ENCODE assay signal across 13 cellular contexts in genomic region chr4:37661643-37662221, GRCh38. TPM values are rescaled to one million over a fixed set of nuclear protein-coding genes. Genes with fewer than 3 reads are reported as not detected.
A peak's percentile ranks its signal among the peaks of the same experiment; 100 is the strongest.
DNase-seq lines count a peak whose midpoint lies in the region; ATAC-seq and TF ChIP-seq lines count a peak whose summit lies in the region.
"Had no signal": no experiment of that assay in that cellular context is flagged by ENCODE, and none has a peak within 500 bp of the region (broad histone marks: within the 10 kb centered on the region; RNA-seq: fewer than 3 reads in every experiment).

No MANE protein-coding gene starts in this region.

- 45% methylated on average over 2 of the region's 3 CpGs for WGBS in mammary epithelial cell (ENCODE audit: low coverage, missing lambda C conversion rate)

- H3K36me3 ChIP-seq in HUES48 (ENCODE audit: control insufficient read depth, insufficient read depth, low read length) = no peaks in the 10 kb centered on the region
- H3K36me3 ChIP-seq in mammary epithelial cell (ENCODE audit: insufficient read depth, low read length) = no peaks in the 10 kb centered on the region
- H3K36me3 ChIP-seq in mucosa of descending colon (ENCODE audit: low read depth) = no peaks in the 10 kb centered on the region

- H3K36me3 Mint-ChIP-seq in activated CD8-positive, alpha-beta T cell treated with anti-CD3 and anti-CD28 coated beads, Interleukin-2, amount 10 ng/mL, durations not matched to agents 7 days and 5 days (ENCODE audit: low read depth) = peaks cover 49% of the 10 kb centered on the region
- H3K36me3 Mint-ChIP-seq in nephron progenitor cell (ENCODE audit: low read depth) = peaks cover 10% of the 10 kb centered on the region

- H3K9me3 ChIP-seq in HUES48 (ENCODE audit: control insufficient read depth, insufficient read depth, low read length) (0 out of 2 replicates have a peak, but pooled peaks cover 2% of the 10 kb centered on the region), mammary epithelial cell (replicated peaks; ENCODE audit: insufficient read depth, low read length) (no peaks in the 10 kb centered on the region), mucosa of descending colon (peaks cover 5% of the 10 kb centered on the region)

- H3K27me3 Mint-ChIP-seq in activated CD8-positive, alpha-beta T cell treated with anti-CD3 and anti-CD28 coated beads, Interleukin-2, amount 10 ng/mL, durations not matched to agents 7 days and 5 days (ENCODE audit: low read depth) = no peaks in the 10 kb centered on the region
- peaks cover 4% of the 10 kb centered on the region for H3K27me3 Mint-ChIP-seq in nephron progenitor cell (ENCODE audit: low read depth, poor library complexity)

- TF ChIP-seq CTCF in mammary epithelial cell (conservative IDR thresholded peaks at IDR 0.05 in 1 of 2, IDR thresholded peaks at IDR 0.05 in 1 of 2; ENCODE audit: extremely low read depth in 1 of 2, insufficient read depth in 1 of 2, low read depth in 1 of 2, low read length in 2 of 2) = no peak
- TF ChIP-seq CTCF in mucosa of descending colon (IDR thresholded peaks at IDR 0.05) = no peak
- TF ChIP-seq CTCF in nephron progenitor cell (IDR thresholded peaks at IDR 0.05) = no peak

- CTCF ChIA-PET in mammary epithelial cell (lab: Charles Lee; ENCODE audit: low non-redundant PET) = no interaction called here
- CTCF ChIA-PET in activated CD8-positive, alpha-beta T cell treated with anti-CD3 and anti-CD28 coated beads, Interleukin-2, amount 10 ng/mL, durations not matched to agents 7 days and 5 days (lab: Charles Lee) = no interaction called here

- H3K4me1 ChIP-seq in HUES48 (ENCODE audit: control insufficient read depth, insufficient read depth, low read length) = peaks cover 40% of the 10 kb centered on the region
- H3K4me1 ChIP-seq in mammary epithelial cell (ENCODE audit: insufficient read depth, low read length) = peaks cover 31% of the 10 kb centered on the region
- H3K4me1 ChIP-seq in mucosa of descending colon (ENCODE audit: low read depth) = peaks cover 32% of the 10 kb centered on the region

- POLR2A ChIA-PET in activated CD8-positive, alpha-beta T cell treated with anti-CD3 and anti-CD28 coated beads, Interleukin-2, amount 10 ng/mL, durations not matched to agents 7 days and 5 days (lab: Charles Lee) = no interaction called here

- H2AFZ ChIP-seq in mammary epithelial cell (ENCODE audit: low read depth, low read length) = no peak overlapping the region

- H3K4me1 Mint-ChIP-seq in activated CD8-positive, alpha-beta T cell treated with anti-CD3 and anti-CD28 coated beads, Interleukin-2, amount 10 ng/mL, durations not matched to agents 7 days and 5 days (ENCODE audit: low read depth) = peaks cover 55% of the 10 kb centered on the region
- peaks cover 59% of the 10 kb centered on the region for H3K4me1 Mint-ChIP-seq in nephron progenitor cell

- peak overlapping the region; percentile 2 for H3K4me2 ChIP-seq in mammary epithelial cell (ENCODE audit: insufficient read depth, low read depth, low read length)
- H3K4me2 ChIP-seq: BLaER1 had no signal

- DNase-seq in AG08395 (ENCODE audit: low spot score) (peak; percentile 57), mammary epithelial cell (no peak), mucosa of descending colon (no peak), nephron progenitor cell (no peak), NCI-H2029 treated with DMSO at 0.1 percent for 48 hours (lab: John Stamatoyannopoulos, UW) (no peak)
- DNase-seq in activated CD8-positive, alpha-beta T cell treated with anti-CD3 and anti-CD28 coated beads, Interleukin-2, amount 10 ng/mL, durations not matched to agents 7 days and 5 days = no peak
- DNase-seq: activated gamma-delta T cell, dorsolateral prefrontal cortex, NCI-H187 treated with DMSO at 0.1 percent for 48 hours had no signal

- no peak overlapping the region for H3K27ac ChIP-seq in HUES48 (ENCODE audit: low read depth, low read length)
- H3K27ac ChIP-seq in mammary epithelial cell (ENCODE audit: insufficient read depth, low read depth, low read length) = no peak overlapping the region
- H3K27ac ChIP-seq: BLaER1 had no signal

- no peak overlapping the region for H3K9ac ChIP-seq in HUES48 (ENCODE audit: low read depth, low read length)
- no peak overlapping the region for H3K9ac ChIP-seq in mammary epithelial cell (ENCODE audit: insufficient read depth, low read length)
- H3K9ac ChIP-seq: BLaER1 had no signal

- H3K27me3 ChIP-seq in HUES48 (ENCODE audit: control insufficient read depth, insufficient read depth, low read length) = no peaks in the 10 kb centered on the region
- no peaks in the 10 kb centered on the region for H3K27me3 ChIP-seq in mammary epithelial cell (ENCODE audit: insufficient read depth, low read length)
- H3K27me3 ChIP-seq: BLaER1, dorsolateral prefrontal cortex, tibial nerve had no signal

- H3K4me3 ChIP-seq in HUES48 (ENCODE audit: low read depth, low read length) (peak overlapping the region; percentile 19; the same call in 1 of the 2 replicates), mammary epithelial cell (replicated peaks in 1 of 3; ENCODE audit: insufficient read depth in 1 of 3, low read depth in 2 of 3, low read length in 3 of 3) (no peak overlapping the region), mucosa of descending colon (no peak overlapping the region)
- H3K4me3 ChIP-seq: BLaER1, dorsolateral prefrontal cortex, tibial nerve had no signal

- H3K9me3 Mint-ChIP-seq in activated CD8-positive, alpha-beta T cell treated with anti-CD3 and anti-CD28 coated beads, Interleukin-2, amount 10 ng/mL, durations not matched to agents 7 days and 5 days (ENCODE audit: insufficient read depth) = peaks cover 7% of the 10 kb centered on the region
- peaks cover 1% of the 10 kb centered on the region for H3K9me3 Mint-ChIP-seq in nephron progenitor cell

- ATAC-seq in mucosa of descending colon (peak; percentile 6), HG03342 (IDR thresholded peaks at IDR 0.05; ENCODE audit: unreplicated experiment) (no peak)
- no peak for ATAC-seq in activated CD8-positive, alpha-beta T cell treated with anti-CD3 and anti-CD28 coated beads, Interleukin-2, amount 10 ng/mL, durations not matched to agents 7 days and 5 days

- H4K20me1 ChIP-seq in mammary epithelial cell (ENCODE audit: insufficient read depth, low read length) = no peaks in the 10 kb centered on the region

- H3K27ac Mint-ChIP-seq in activated CD8-positive, alpha-beta T cell treated with anti-CD3 and anti-CD28 coated beads, Interleukin-2, amount 10 ng/mL, durations not matched to agents 7 days and 5 days = no peak overlapping the region
- no peak overlapping the region for H3K27ac Mint-ChIP-seq in nephron progenitor cell

- peaks cover 62% of the 10 kb centered on the region for H3K79me2 ChIP-seq in mammary epithelial cell (ENCODE audit: insufficient read depth, low read length)

- in situ Hi-C loops in mammary epithelial cell (cut with MboI; ENCODE audit: low sequenced_read_pairs in 2 of 2) = no loop called here

- no peak overlapping the region for H3K4me3 Mint-ChIP-seq in activated CD8-positive, alpha-beta T cell treated with anti-CD3 and anti-CD28 coated beads, Interleukin-2, amount 10 ng/mL, durations not matched to agents 7 days and 5 days
- no peak overlapping the region for H3K4me3 Mint-ChIP-seq in nephron progenitor cell

- dilution Hi-C loops in mammary epithelial cell (cut with HindIII; ENCODE audit: low sequenced_read_pairs) = no loop called here

- intact Hi-C loops in mammary epithelial cell (cut with micrococcal nuclease) (no loop called here), mucosa of descending colon (cut with DNase I, micrococcal nuclease) (no loop called here)

- no TSS peak for BruUV-seq in mammary epithelial cell (replicated peaks; lab: Mats Ljungman, UMichigan)

RNA-seq across cellular contexts. Expression of gene RELL1, which starts 24.4 kb away (rescaled TPM):
- total RNA-seq in mammary epithelial cell (10 to 100 TPM; 35.7 to 93.2 TPM), mucosa of descending colon (10 to 100 TPM; 50.5 to 75.2 (median 68.8) TPM)
- 12.8 TPM for polyA plus RNA-seq in mammary epithelial cell
- polyA minus RNA-seq in mammary epithelial cell = 29.2 TPM
- 10 to 100 TPM; 41.9 to 43.2 TPM for total RNA-seq in activated CD8-positive, alpha-beta T cell treated with anti-CD3 and anti-CD28 coated beads, Interleukin-2, amount 10 ng/mL, durations not matched to agents 7 days and 5 days
